Comparison of ENCODE assay signal across 17 cellular contexts in genomic region chr4:155402941-155403340, GRCh38. TPM values are rescaled to one million over a fixed set of nuclear protein-coding genes. Genes with fewer than 3 reads are reported as not detected.
A peak's percentile ranks its signal among the peaks of the same experiment; 100 is the strongest.
DNase-seq lines count a peak whose midpoint lies in the region; ATAC-seq and TF ChIP-seq lines count a peak whose summit lies in the region.
"Had no signal": no experiment of that assay in that cellular context is flagged by ENCODE, and none has a peak within 500 bp of the region (broad histone marks: within the 10 kb centered on the region; RNA-seq: fewer than 3 reads in every experiment).

No MANE protein-coding gene starts in this region.

- H3K9me3 ChIP-seq in cardiac muscle cell (ENCODE audit: low read depth) (no peaks in the 10 kb centered on the region), heart left ventricle (no peaks in the 10 kb centered on the region), esophagus muscularis mucosa (no peaks in the 10 kb centered on the region)

- H3K27ac Mint-ChIP-seq in nephron, result peak overlapping the region; percentile 28 to 76 (median 68)
- H3K27ac Mint-ChIP-seq: CD8-positive, alpha-beta T cell; GM23338 had no signal

- H3K27ac ChIP-seq in cardiac muscle cell (no peak overlapping the region), heart left ventricle (no peak overlapping the region), esophagus muscularis mucosa (replicated peaks in 1 of 4) (no peak overlapping the region)
- H3K27ac ChIP-seq: 22Rv1, KMS-11, PC-9 had no signal

- no peaks in the 10 kb centered on the region for H3K9me3 Mint-ChIP-seq in nephron
- H3K9me3 Mint-ChIP-seq: CD8-positive, alpha-beta T cell; GM23338 had no signal

- no peak for TF ChIP-seq EP300 in esophagus muscularis mucosa (IDR thresholded peaks at IDR 0.05)

- WGBS in heart left ventricle, 4 donors, result 28 to 44% (median 37%) methylated on average over 2 of the region's 2 CpGs
- WGBS in esophagus muscularis mucosa, result 67% methylated on average over 2 of the region's 2 CpGs

- no peak overlapping the region for H3K4me3 Mint-ChIP-seq in nephron
- H3K4me3 Mint-ChIP-seq: CD8-positive, alpha-beta T cell; GM23338 had no signal

- no peak for TF ChIP-seq POLR2A in heart left ventricle (IDR thresholded peaks at IDR 0.05)
- TF ChIP-seq POLR2A in esophagus muscularis mucosa (IDR thresholded peaks at IDR 0.05; ENCODE audit: low read depth), result no peak

- DNase-seq in cardiac muscle cell (ENCODE audit: low read depth in 1 of 2, low spot score in 1 of 2), result peak; percentile 12 to 34
- no peak for DNase-seq in heart left ventricle
- DNase-seq in epithelial cell of proximal tubule (ENCODE audit: low read depth), result peak; percentile 43
- no peak for DNase-seq in iPS-NIHi7 (ENCODE audit: extremely low spot score)
- DNase-seq in esophagus muscularis mucosa (ENCODE audit: extremely low spot score), result no peak
- no peak for DNase-seq in A172 (ENCODE audit: low spot score)
- DNase-seq: CD8-positive, alpha-beta T cell; DMS 273 treated with DMSO at 0.1 percent for 48 hours; NCI-H1048; NCI-H82; PC-9 had no signal

- intact Hi-C loops in heart left ventricle (cut with DNase I) (loop anchor here (2.0 to 10.0 kb wide), 6 partner anchors 382 to 552 kb away; partner anchors contain the start of gene CTSO (in 8 of the 10)), esophagus muscularis mucosa (cut with DNase I) (loop anchor here (10.0 kb wide), 1 partner anchor 552 kb away; the partner anchor contains the start of gene CTSO)

- no peak for ATAC-seq in heart left ventricle
- ATAC-seq in HG02870 (IDR thresholded peaks at IDR 0.05; ENCODE audit: unreplicated experiment), result no peak
- ATAC-seq: CD8-positive, alpha-beta T cell; GM23338; HepG2 had no signal

- no peaks in the 10 kb centered on the region for H3K36me3 Mint-ChIP-seq in nephron (ENCODE audit: low read depth)
- H3K36me3 Mint-ChIP-seq: CD8-positive, alpha-beta T cell had no signal

- H3K4me3 ChIP-seq in cardiac muscle cell, result no peak overlapping the region
- no peak overlapping the region for H3K4me3 ChIP-seq in heart left ventricle
- H3K4me3 ChIP-seq in epithelial cell of proximal tubule (ENCODE audit: low read depth, low read length), result no peak overlapping the region
- no peak overlapping the region for H3K4me3 ChIP-seq in esophagus muscularis mucosa
- H3K4me3 ChIP-seq: GM23338, PC-9 had no signal

- no peak for TF ChIP-seq CTCF in cardiac muscle cell (IDR thresholded peaks at IDR 0.05; ENCODE audit: low read depth, low read length)
- no peak for TF ChIP-seq CTCF in heart left ventricle (IDR thresholded peaks at IDR 0.05)
- no peak for TF ChIP-seq CTCF in epithelial cell of proximal tubule (conservative IDR thresholded peaks at IDR 0.05; ENCODE audit: low read depth, low read length)
- TF ChIP-seq CTCF in nephron (IDR thresholded peaks at IDR 0.05; ENCODE audit: unreplicated experiment in 3 of 3), result no peak
- no peak for TF ChIP-seq CTCF in esophagus muscularis mucosa (IDR thresholded peaks at IDR 0.05)

- H3K27me3 ChIP-seq in cardiac muscle cell (no peaks in the 10 kb centered on the region), heart left ventricle (no peaks in the 10 kb centered on the region), esophagus muscularis mucosa (no peaks in the 10 kb centered on the region)

- peaks cover 16% of the 10 kb centered on the region for H3K4me1 Mint-ChIP-seq in nephron
- H3K4me1 Mint-ChIP-seq: GM23338 had no signal

- no peaks in the 10 kb centered on the region for H3K27me3 Mint-ChIP-seq in nephron (ENCODE audit: low read depth)

- H3K4me1 ChIP-seq in cardiac muscle cell (ENCODE audit: low read depth) (peaks cover 26% of the 10 kb centered on the region), heart left ventricle (no peaks in the 10 kb centered on the region), esophagus muscularis mucosa (peaks cover 0 to 44% (median 29%) of the 10 kb centered on the region in 4 donors)

- H3K36me3 ChIP-seq in cardiac muscle cell, result no peaks in the 10 kb centered on the region
- no peaks in the 10 kb centered on the region for H3K36me3 ChIP-seq in heart left ventricle
- no peaks in the 10 kb centered on the region for H3K36me3 ChIP-seq in esophagus muscularis mucosa

RNA-seq across cellular contexts. Expression of gene MAP9, which starts 26.2 kb away (rescaled TPM):
- total RNA-seq in cardiac muscle cell (20.3 and 20.8 TPM in 2 replicates), heart left ventricle (10 to 100 TPM in 4 of 9 donors, 1 to 10 TPM in 5; 3.9 to 12.0 (median 9.0) TPM), epithelial cell of proximal tubule (7.5 and 9.8 TPM in 2 replicates), esophagus muscularis mucosa (10 to 100 TPM in 2 of 4 donors, 1 to 10 TPM in 2; 7.6 to 11.4 (median 10.1) TPM)
- polyA plus RNA-seq in cardiac muscle cell (39.3 and 41.9 TPM in 2 replicates), heart left ventricle (1 to 10 TPM; 3.4 to 6.2 TPM)
- 20.9 and 21.8 TPM in 2 replicates for total RNA-seq in A172 (2014; rRNA removed; shearing (Covaris generic))
- total RNA-seq: HepG2 had no signal
- polyA plus RNA-seq: HepG2 had no signal

Comparison
In these comparisons a context has a peak if more than half of its experiments do, and no peak if none do; other contexts are left out.
1. DNase-seq: peak in cardiac muscle cell (2 of 2) and epithelial cell of proximal tubule (single experiment); none in heart left ventricle (0 of 5), iPS-NIHi7 (single experiment), esophagus muscularis mucosa (single experiment) and A172 (single experiment).